Comparison of ENCODE assay signal across 8 cellular contexts in genomic region chr5:18745591-18745987, GRCh38.
DNase-seq lines count a peak whose midpoint lies in the region; ATAC-seq, FAIRE-seq and TF ChIP-seq lines count a peak whose summit lies in the region.

No MANE protein-coding gene starts in this region.

- H3K4me1 ChIP-seq in A549 (0 out of 3 replicates have a peak, but pooled peaks cover 3% of the 10 kb centered on the region), mammary epithelial cell (ENCODE audit: insufficient read depth, low read length) (no peaks in the 10 kb centered on the region), ovary (ENCODE audit: insufficient read depth) (no peaks in the 10 kb centered on the region)

- no peaks in the 10 kb centered on the region for H3K79me2 ChIP-seq in mammary epithelial cell (ENCODE audit: insufficient read depth, low read length)

- peak; percentile 1 to 26 for DNase-seq in A549 (ENCODE audit: low read depth in 1 of 2, low spot score in 1 of 2)
- DNase-seq in GM12892 (ENCODE audit: insufficient read length): no peak
- peak; percentile 44 for DNase-seq in NCI-H2227 treated with DMSO at 0.1 percent for 48 hours (lab: John Stamatoyannopoulos, UW)
- no peak for DNase-seq in mammary epithelial cell
- DNase-seq in ovary: peak in 2 of 5 donors; percentile 17 to 29
- DNase-seq in central memory CD4-positive, alpha-beta T cell: no peak
- no peak for DNase-seq in stimulated activated CD4-positive, alpha-beta T cell treated with anti-CD3 and anti-CD28 coated beads, Interleukin-4, amount 100 ng/mL, for 24 hours

- dilution Hi-C loops in mammary epithelial cell (cut with HindIII; ENCODE audit: low sequenced_read_pairs): no loop called here

- peak overlapping the region; percentile 77 for H3K4me2 ChIP-seq in A549
- H3K4me2 ChIP-seq in mammary epithelial cell (ENCODE audit: insufficient read depth, low read depth, low read length): no peak overlapping the region

- peak overlapping the region; percentile 6 for H2AFZ ChIP-seq in mammary epithelial cell (ENCODE audit: low read depth, low read length)

- in situ Hi-C loops in mammary epithelial cell (cut with MboI; ENCODE audit: low sequenced_read_pairs in 2 of 2): no loop called here

- no peak for TF ChIP-seq CTCF in A549 (IDR thresholded peaks at IDR 0.05)
- no peak for TF ChIP-seq CTCF in mammary epithelial cell (conservative IDR thresholded peaks at IDR 0.05 in 1 of 2, IDR thresholded peaks at IDR 0.05 in 1 of 2; ENCODE audit: extremely low read depth in 1 of 2, insufficient read depth in 1 of 2, low read depth in 1 of 2, low read length in 2 of 2)
- no peak for TF ChIP-seq CTCF in ovary (IDR thresholded peaks at IDR 0.05)

- H3K9me3 ChIP-seq in A549: no peaks in the 10 kb centered on the region
- no peaks in the 10 kb centered on the region for H3K9me3 ChIP-seq in mammary epithelial cell (replicated peaks; ENCODE audit: insufficient read depth, low read length)
- no peaks in the 10 kb centered on the region for H3K9me3 ChIP-seq in ovary

- H3K36me3 ChIP-seq in mammary epithelial cell (ENCODE audit: insufficient read depth, low read length) (no peaks in the 10 kb centered on the region), ovary (no peaks in the 10 kb centered on the region)

- no peak overlapping the region for H3K9ac ChIP-seq in mammary epithelial cell (ENCODE audit: insufficient read depth, low read length)

- no peaks in the 10 kb centered on the region for H4K20me1 ChIP-seq in mammary epithelial cell (ENCODE audit: insufficient read depth, low read length)

- BruUV-seq in mammary epithelial cell (replicated peaks; lab: Mats Ljungman, UMichigan): no TSS peak

- TF ChIP-seq EP300 in A549 (IDR thresholded peaks at IDR 0.05): no peak
- no peak for TF ChIP-seq EP300 in ovary (IDR thresholded peaks at IDR 0.05)

- POLR2A ChIA-PET in A549 (lab: Yijun Ruan, JAX): no interaction called here

- H3K27me3 ChIP-seq in mammary epithelial cell (ENCODE audit: insufficient read depth, low read length): no peaks in the 10 kb centered on the region
- H3K27me3 ChIP-seq in ovary: no peaks in the 10 kb centered on the region

- H3K4me3 ChIP-seq in A549 (peak overlapping the region; percentile 46), mammary epithelial cell (replicated peaks in 1 of 3; ENCODE audit: insufficient read depth in 1 of 3, low read depth in 2 of 3, low read length in 3 of 3) (no peak overlapping the region), ovary (peak overlapping the region; percentile 31)

- peak overlapping the region; percentile 65 to 87 for H3K27ac ChIP-seq in A549
- H3K27ac ChIP-seq in mammary epithelial cell (ENCODE audit: insufficient read depth, low read depth, low read length): no peak overlapping the region
- H3K27ac ChIP-seq in ovary: no peak overlapping the region

- CTCF ChIA-PET in A549 (lab: Yijun Ruan, JAX) (interaction anchor here (1.0 kb wide), 1 partner anchor 46 kb away, joined by 3 read pairs; no protein-coding TSS in a partner anchor), mammary epithelial cell (lab: Charles Lee; ENCODE audit: low non-redundant PET) (no interaction called here)

- no peak for TF ChIP-seq RAD21 in A549 (conservative IDR thresholded peaks at IDR 0.05 in 1 of 2, IDR thresholded peaks at IDR 0.05 in 1 of 2)

- FAIRE-seq in A549 (lab: Jason Lieb, UNC) (peak; percentile 78), GM12892 (lab: Jason Lieb, UNC) (peak; percentile 87)

- ATAC-seq in A549 (peak; percentile 83 to 90), HG02938 (IDR thresholded peaks at IDR 0.05; ENCODE audit: unreplicated experiment) (peak; percentile 29)

- intact Hi-C loops in mammary epithelial cell (cut with micrococcal nuclease): no loop called here
- intact Hi-C loops in ovary (cut with DNase I): no loop called here

- 20% methylated on average over 7 of the region's 7 CpGs for WGBS in A549 (ENCODE audit: missing lambda C conversion rate)
- 78% methylated on average over 7 of the region's 7 CpGs for WGBS in mammary epithelial cell (ENCODE audit: low coverage, missing lambda C conversion rate)
- 69 to 95% (median 87%) methylated on average over 7 of the region's 7 CpGs for WGBS in ovary, 3 donors

- no peak for TF ChIP-seq POLR2A in A549 (IDR thresholded peaks at IDR 0.05; ENCODE audit: low read length)
- no peak; the same call in 1 of the 2 replicates for TF ChIP-seq POLR2A in GM12892 (IDR thresholded peaks at IDR 0.05; ENCODE audit: low read depth, low read length)
- no peak for TF ChIP-seq POLR2A in ovary (IDR thresholded peaks at IDR 0.05)

TF ChIP-seq in A549, 52 proteins besides CTCF, POLR2A, EP300 and RAD21:
- peak; percentile 11; the same call in 1 of the 2 replicates for TF ChIP-seq MAX (IDR thresholded peaks at IDR 0.05)
- no peak for TF ChIP-seq FOXS1 (CRISPR knock-in tag; IDR thresholded peaks at IDR 0.05)

Comparison
In these comparisons a context has a peak if more than half of its experiments do, and no peak if none do; other contexts are left out.
1. DNase-seq: peak in A549 (2 of 2) and NCI-H2227 treated with DMSO at 0.1 percent for 48 hours (single experiment); none in GM12892 (single experiment), mammary epithelial cell (single experiment), central memory CD4-positive, alpha-beta T cell (single experiment) and stimulated activated CD4-positive, alpha-beta T cell treated with anti-CD3 and anti-CD28 coated beads, Interleukin-4, amount 100 ng/mL, for 24 hours (single experiment).
2. H3K27ac ChIP-seq: peak in A549 (2 of 2); none in mammary epithelial cell (single experiment) and ovary (0 of 2).
3. H3K4me3 ChIP-seq: peak in A549 (single experiment) and ovary (single experiment); none in mammary epithelial cell (0 of 3).